ENCODE assay signal across 19 cellular contexts in genomic region chr4:88779431-88779830, GRCh38.
DNase-seq lines count a peak whose midpoint lies in the region; ATAC-seq, FAIRE-seq and TF ChIP-seq lines count a peak whose summit lies in the region.
"Had no signal": no experiment of that assay in that cellular context is flagged by ENCODE, and none has a peak within 500 bp of the region (broad histone marks: within the 10 kb centered on the region; RNA-seq: fewer than 3 reads in every experiment).

No MANE protein-coding gene starts in this region.

- in situ Hi-C loops in KBM-7 (cut with MboI; ENCODE audit: low pct_unique_long_range_greater_than_20kb, low sequenced_read_pairs) = no loop called here
- in situ Hi-C loops in astrocyte of the spinal cord (cut with HindIII; ENCODE audit: low sequenced_read_pairs) = no loop called here

- H3K9ac ChIP-seq in skeletal muscle satellite cell (ENCODE audit: low read depth, low read length) = peak overlapping the region; percentile 6

- no peak for FAIRE-seq in H54 (lab: Jason Lieb, UNC)
- FAIRE-seq: GM12878, pancreas had no signal

- no peak for ATAC-seq in left lobe of liver
- ATAC-seq in HG02610 (IDR thresholded peaks at IDR 0.05; ENCODE audit: unreplicated experiment) = no peak
- ATAC-seq: activated CD8-positive, alpha-beta T cell treated with anti-CD3 and anti-CD28 coated beads, Interleukin-2, amount 10 ng/mL, durations not matched to agents 7 days and 5 days; activated naive CD4-positive, alpha-beta T cell treated with anti-CD3 and anti-CD28 coated beads, Interleukin-2, amount 50 U/mL, for 72 hours; activated T-cell treated with anti-CD3 and anti-CD28 coated beads, Interleukin-2, amount 50 U/mL, for 72 hours; foreskin keratinocyte; GM12878; pancreas had no signal

- H3K4me1 ChIP-seq in skeletal muscle satellite cell (ENCODE audit: control insufficient read depth, insufficient read depth, low read length) = peaks cover 8% of the 10 kb centered on the region
- H3K4me1 ChIP-seq: Caco-2, foreskin keratinocyte had no signal

- H3K27me3 ChIP-seq in skeletal muscle satellite cell (ENCODE audit: control insufficient read depth, insufficient read depth, low read length) = no peaks in the 10 kb centered on the region
- H3K27me3 ChIP-seq: foreskin keratinocyte, pancreas had no signal

- H3K36me3 ChIP-seq in skeletal muscle satellite cell (ENCODE audit: insufficient read depth, low read length) = no peaks in the 10 kb centered on the region

- no peaks in the 10 kb centered on the region for H3K9me3 ChIP-seq in skeletal muscle satellite cell (replicated peaks; ENCODE audit: low read length)
- H3K9me3 ChIP-seq: Caco-2, pancreas had no signal

- DNase-seq in KBM-7 (peak; percentile 50), astrocyte of the spinal cord (ENCODE audit: low read depth, low spot score) (peak; percentile 73), glomerular visceral epithelial cell (ENCODE audit: extremely low spot score) (peak; percentile 91), left lobe of liver (ENCODE audit: low spot score) (no peak), H54 (ENCODE audit: insufficient read length, low spot score) (no peak)
- DNase-seq: activated B cell treated with CpG ODN at 0.5 μM for 24 hours; activated CD8-positive, alpha-beta T cell treated with anti-CD3 and anti-CD28 coated beads, Interleukin-2, amount 10 ng/mL, durations not matched to agents 7 days and 5 days; activated T-cell treated with anti-CD3 and anti-CD28 coated beads, Interleukin-2, amount 50 U/mL, for 72 hours; AML-193; Caco-2; foreskin keratinocyte; GDM1; Karpas-422; NCI-H69; pancreas had no signal

- no peak for TF ChIP-seq POLR2A in H54 (IDR thresholded peaks at IDR 0.05; ENCODE audit: low read depth, low read length)

- TF ChIP-seq CTCF in astrocyte of the spinal cord (IDR thresholded peaks at IDR 0.05; ENCODE audit: low read depth, low read length) = no peak

- H3K4me2 ChIP-seq in skeletal muscle satellite cell (ENCODE audit: low read length) = peak overlapping the region; percentile 7

- H3K4me3 ChIP-seq in astrocyte of the spinal cord (ENCODE audit: low read depth, low read length) (no peak overlapping the region), skeletal muscle satellite cell (ENCODE audit: low read length) (no peak overlapping the region)
- H3K4me3 ChIP-seq: GM12878, pancreas had no signal

Comparison
In these comparisons a context has a peak if more than half of its experiments do, and no peak if none do; other contexts are left out.
1. DNase-seq: peak in KBM-7 (single experiment), astrocyte of the spinal cord (single experiment) and glomerular visceral epithelial cell (single experiment); none in left lobe of liver (single experiment) and H54 (single experiment).